ENCODE assay signal across 13 cellular contexts in genomic region chr1:40014253-40014706, GRCh38. TPM values are rescaled to one million over a fixed set of nuclear protein-coding genes. Genes with fewer than 3 reads are reported as not detected.
DNase-seq lines count a peak whose midpoint lies in the region; ATAC-seq and TF ChIP-seq lines count a peak whose summit lies in the region.
"Had no signal": no experiment of that assay in that cellular context is flagged by ENCODE, and none has a peak within 500 bp of the region (broad histone marks: within the 10 kb centered on the region; RNA-seq: fewer than 3 reads in every experiment).

No MANE protein-coding gene starts in this region.

- H3K9me2 ChIP-seq in Loucy (replicated peaks; ENCODE audit: low read depth, low read length), result no peaks in the 10 kb centered on the region
- H3K9me2 ChIP-seq: SK-N-SH had no signal

- H2AFZ ChIP-seq in Loucy (ENCODE audit: low read length), result no peak overlapping the region

- no peaks in the 10 kb centered on the region for H3K36me3 Mint-ChIP-seq in activated CD8-positive, alpha-beta T cell treated with anti-CD3 and anti-CD28 coated beads, Interleukin-2, amount 10 ng/mL, durations not matched to agents 7 days and 5 days (ENCODE audit: low read depth)
- H3K36me3 Mint-ChIP-seq in naive B cell (no peaks in the 10 kb centered on the region), mesothelial cell of epicardium (no peaks in the 10 kb centered on the region)

- no peak for TF ChIP-seq POLR2A in lower leg skin (IDR thresholded peaks at IDR 0.05)

- peaks cover 8% of the 10 kb centered on the region for H3K27me3 Mint-ChIP-seq in activated CD8-positive, alpha-beta T cell treated with anti-CD3 and anti-CD28 coated beads, Interleukin-2, amount 10 ng/mL, durations not matched to agents 7 days and 5 days (ENCODE audit: low read depth)
- no peaks in the 10 kb centered on the region for H3K27me3 Mint-ChIP-seq in naive B cell
- H3K27me3 Mint-ChIP-seq in mesothelial cell of epicardium (ENCODE audit: low read depth), result peaks cover 6% of the 10 kb centered on the region

- POLR2A ChIA-PET in activated CD8-positive, alpha-beta T cell treated with anti-CD3 and anti-CD28 coated beads, Interleukin-2, amount 10 ng/mL, durations not matched to agents 7 days and 5 days (lab: Charles Lee), result interaction anchor here (1.1 kb wide), 1 partner anchor 25 kb away, joined by 3 read pairs; no protein-coding TSS in a partner anchor

- no peaks in the 10 kb centered on the region for H3K9me3 ChIP-seq in Loucy (ENCODE audit: insufficient read depth, low read depth, low read length)
- H3K9me3 ChIP-seq: psoas muscle, SK-N-SH had no signal

- CTCF ChIA-PET in activated CD8-positive, alpha-beta T cell treated with anti-CD3 and anti-CD28 coated beads, Interleukin-2, amount 10 ng/mL, durations not matched to agents 7 days and 5 days (lab: Charles Lee), result interaction anchor here (1.7 to 3.3 kb wide), 4 partner anchors 18 to 112 kb away, joined by 4 to 13 read pairs (median 8); no protein-coding TSS in a partner anchor

- H3K4me3 ChIP-seq in Loucy (ENCODE audit: low read length, poor library complexity, severe bottlenecking) (peak overlapping the region; percentile 8), lower leg skin (ENCODE audit: low read depth, poor library complexity, severe bottlenecking) (no peak overlapping the region)
- H3K4me3 ChIP-seq: psoas muscle had no signal

- H3K27ac Mint-ChIP-seq in activated CD8-positive, alpha-beta T cell treated with anti-CD3 and anti-CD28 coated beads, Interleukin-2, amount 10 ng/mL, durations not matched to agents 7 days and 5 days, result no peak overlapping the region
- H3K27ac Mint-ChIP-seq in naive B cell, result peak overlapping the region in 5 of 6 donors; percentile 10 to 83 (median 31)
- no peak overlapping the region for H3K27ac Mint-ChIP-seq in mesothelial cell of epicardium

- no peaks in the 10 kb centered on the region for H3F3A ChIP-seq in Loucy (ENCODE audit: low read depth)

- 62 to 64% methylated on average over 3 of the region's 3 CpGs for WGBS in lower leg skin, 2 donors

- no peaks in the 10 kb centered on the region for H4K20me1 ChIP-seq in Loucy (ENCODE audit: insufficient read depth, low read length, poor library complexity, severe bottlenecking)

- H3K4me1 ChIP-seq in Loucy (ENCODE audit: insufficient read depth, low read length, poor library complexity, severe bottlenecking), result peaks cover 13% of the 10 kb centered on the region
- H3K4me1 ChIP-seq: psoas muscle had no signal

- H3K36me3 ChIP-seq in Loucy (ENCODE audit: insufficient read depth, low read length), result no peaks in the 10 kb centered on the region

- ATAC-seq in activated CD8-positive, alpha-beta T cell treated with anti-CD3 and anti-CD28 coated beads, Interleukin-2, amount 10 ng/mL, durations not matched to agents 7 days and 5 days, result peak; percentile 49
- ATAC-seq in naive B cell (ENCODE audit: low read depth in 2 of 2), result peak; percentile 95 to 96
- ATAC-seq in HG02885 (IDR thresholded peaks at IDR 0.05; ENCODE audit: poor library complexity, unreplicated experiment), result no peak
- ATAC-seq: psoas muscle had no signal

- H3K9ac ChIP-seq in Loucy (ENCODE audit: low read depth, low read length, poor library complexity, severe bottlenecking), result no peak overlapping the region
- H3K9ac ChIP-seq: SK-N-SH had no signal

- no peaks in the 10 kb centered on the region for H3K9me3 Mint-ChIP-seq in activated CD8-positive, alpha-beta T cell treated with anti-CD3 and anti-CD28 coated beads, Interleukin-2, amount 10 ng/mL, durations not matched to agents 7 days and 5 days (ENCODE audit: insufficient read depth)
- H3K9me3 Mint-ChIP-seq in naive B cell (peaks cover 0 to 3% (median 0%) of the 10 kb centered on the region in 7 donors), mesothelial cell of epicardium (peaks cover 14% of the 10 kb centered on the region)

- H3K79me2 ChIP-seq in Loucy (ENCODE audit: insufficient read depth, low read length), result no peaks in the 10 kb centered on the region

- peak; percentile 70 for DNase-seq in GF-D8 (lab: John Stamatoyannopoulos, UW)
- DNase-seq in activated CD8-positive, alpha-beta T cell treated with anti-CD3 and anti-CD28 coated beads, Interleukin-2, amount 10 ng/mL, durations not matched to agents 7 days and 5 days, result no peak
- peak; percentile 42 for DNase-seq in naive B cell
- DNase-seq in lower leg skin (ENCODE audit: low spot score in 2 of 2), result no peak
- DNase-seq in mesothelial cell of epicardium (ENCODE audit: low spot score in 2 of 2, unreplicated experiment in 2 of 2), result no peak
- DNase-seq: hypothalamus, NCI-H1092 treated with DMSO at 0.1 percent for 48 hours, NCI-H510A treated with DMSO at 0.1 percent for 48 hours, psoas muscle, SK-N-SH, substantia nigra had no signal

- peaks cover 1% of the 10 kb centered on the region for H3K4me1 Mint-ChIP-seq in activated CD8-positive, alpha-beta T cell treated with anti-CD3 and anti-CD28 coated beads, Interleukin-2, amount 10 ng/mL, durations not matched to agents 7 days and 5 days (ENCODE audit: low read depth)
- H3K4me1 Mint-ChIP-seq in naive B cell (peaks cover 9 to 21% (median 17%) of the 10 kb centered on the region in 3 donors), mesothelial cell of epicardium (no peaks in the 10 kb centered on the region)

- peak overlapping the region; percentile 30 for H3K4me2 ChIP-seq in Loucy (ENCODE audit: low read depth, low read length, poor library complexity, severe bottlenecking)

- no peaks in the 10 kb centered on the region for H3K27me3 ChIP-seq in Loucy (ENCODE audit: insufficient read depth, low read length, poor library complexity, severe bottlenecking)

- no peak overlapping the region for H3K4me3 Mint-ChIP-seq in activated CD8-positive, alpha-beta T cell treated with anti-CD3 and anti-CD28 coated beads, Interleukin-2, amount 10 ng/mL, durations not matched to agents 7 days and 5 days
- H3K4me3 Mint-ChIP-seq in naive B cell (peak overlapping the region in 2 of 8 donors; percentile 15 to 49), mesothelial cell of epicardium (no peak overlapping the region)

- intact Hi-C loops in lower leg skin (cut with DNase I; ENCODE audit: low total_unique reads), result no loop called here

- TF ChIP-seq CTCF in Loucy (conservative IDR thresholded peaks at IDR 0.05; ENCODE audit: low read length) (no peak), lower leg skin (IDR thresholded peaks at IDR 0.05) (no peak), mesothelial cell of epicardium (IDR thresholded peaks at IDR 0.05; ENCODE audit: unreplicated experiment) (no peak)

RNA-seq across cellular contexts. Expression of gene CAP1, which starts 26.2 kb away (rescaled TPM):
- 100 to 1,000 TPM; 805 to 847 TPM for total RNA-seq in activated CD8-positive, alpha-beta T cell treated with anti-CD3 and anti-CD28 coated beads, Interleukin-2, amount 10 ng/mL, durations not matched to agents 7 days and 5 days
- 100 to 1,000 TPM; 550 to 750 (median 592) TPM for polyA plus RNA-seq in naive B cell (ENCODE audit: low read depth in 6 of 6)
- total RNA-seq in lower leg skin (100 to 1,000 TPM; 136 to 173 (median 143) TPM), mesothelial cell of epicardium (141 to 146 TPM (median 143 TPM) in 3 replicates)

RNA-seq across cellular contexts. Expression of gene MFSD2A, which starts 59.3 kb away (rescaled TPM):
- total RNA-seq in activated CD8-positive, alpha-beta T cell treated with anti-CD3 and anti-CD28 coated beads, Interleukin-2, amount 10 ng/mL, durations not matched to agents 7 days and 5 days, result 1 to 10 TPM; 4.1 TPM
- polyA plus RNA-seq in naive B cell (ENCODE audit: low read depth in 6 of 6), result under 1 TPM in 5 of 6 donors, not detected in 1; 0.43 to 0.79 (median 0.65) TPM
- 100 to 1,000 TPM; 103 to 209 (median 131) TPM for total RNA-seq in lower leg skin
- 5.7 to 6.9 TPM (median 6.1 TPM) in 3 replicates for total RNA-seq in mesothelial cell of epicardium

Comparison
In these comparisons a context has a peak if more than half of its experiments do, and no peak if none do; other contexts are left out.
1. DNase-seq: peak in GF-D8 (single experiment) and naive B cell (single experiment); none in activated CD8-positive, alpha-beta T cell treated with anti-CD3 and anti-CD28 coated beads, Interleukin-2, amount 10 ng/mL, durations not matched to agents 7 days and 5 days (single experiment), lower leg skin (0 of 2) and mesothelial cell of epicardium (0 of 2).
2. H3K27ac Mint-ChIP-seq: peak in naive B cell (5 of 6); none in activated CD8-positive, alpha-beta T cell treated with anti-CD3 and anti-CD28 coated beads, Interleukin-2, amount 10 ng/mL, durations not matched to agents 7 days and 5 days (single experiment) and mesothelial cell of epicardium (single experiment).
3. RNA of gene MFSD2A, which starts 59.3 kb away (total RNA-seq): 103 to 209 TPM in lower leg skin; 5.7 to 6.9 TPM in mesothelial cell of epicardium and 4.1 TPM in activated CD8-positive, alpha-beta T cell treated with anti-CD3 and anti-CD28 coated beads, Interleukin-2, amount 10 ng/mL, durations not matched to agents 7 days and 5 days; every median in the first group is over 10 times any median in the second.